ENCODE assay signal across 1 cellular context in genomic region chr2:212528106-212528856, GRCh38.
TF ChIP-seq lines count a peak whose summit lies in the region.

No MANE protein-coding gene starts in this region.

TF ChIP-seq in H1, 55 proteins besides CTCF, POLR2A, EP300 and RAD21:
- TF ChIP-seq ATF2 (IDR thresholded peaks at IDR 0.05; ENCODE audit: low read length) (no peak), TCF12 (IDR thresholded peaks at IDR 0.05; ENCODE audit: low read depth, low read length) (no peak), CHD7 (IDR thresholded peaks at IDR 0.05; ENCODE audit: insufficient replicate concordance, low read length) (no peak), USF2 (IDR thresholded peaks at IDR 0.05; ENCODE audit: low read length) (no peak), TEAD4 (IDR thresholded peaks at IDR 0.05; ENCODE audit: low read depth, low read length) (no peak), FOSL1 (IDR thresholded peaks at IDR 0.05; ENCODE audit: insufficient read depth, low read depth, low read length) (no peak), CTBP2 (IDR thresholded peaks at IDR 0.05; ENCODE audit: borderline replicate concordance, insufficient read depth, insufficient read length, low read length) (no peak), SAP30 (IDR thresholded peaks at IDR 0.05; ENCODE audit: insufficient read depth, insufficient replicate concordance, low read length) (no peak), BCL11A (IDR thresholded peaks at IDR 0.05; ENCODE audit: low read depth in 2 of 2, low read length in 2 of 2) (no peak), EGR1 (IDR thresholded peaks at IDR 0.05; ENCODE audit: borderline replicate concordance, low read depth, low read length) (no peak), SIRT6 (IDR thresholded peaks at IDR 0.05; ENCODE audit: low read length) (no peak), TBP (IDR thresholded peaks at IDR 0.05; ENCODE audit: low read depth, low read length) (no peak), MAFK (IDR thresholded peaks at IDR 0.05; ENCODE audit: low read depth, low read length) (no peak), EZH2 (IDR thresholded peaks at IDR 0.05; ENCODE audit: low read depth, low read length, severe bottlenecking) (no peak), SP1 (IDR thresholded peaks at IDR 0.05; ENCODE audit: low read depth, low read length) (no peak), SP2 (IDR thresholded peaks at IDR 0.05; ENCODE audit: low read length) (no peak), CEBPB (IDR thresholded peaks at IDR 0.05; ENCODE audit: low read depth, low read length) (no peak), CREB1 (IDR thresholded peaks at IDR 0.05) (no peak)
